In genomic region chr2:96164459-96165184, GRCh38 we compare ENCODE assay signal across 9 cellular contexts. TPM values are rescaled to one million over a fixed set of nuclear protein-coding genes. Genes with fewer than 3 reads are reported as not detected.
A peak's percentile ranks its signal among the peaks of the same experiment; 100 is the strongest.
DNase-seq lines count a peak whose midpoint lies in the region; ATAC-seq and TF ChIP-seq lines count a peak whose summit lies in the region.
"Had no signal": no experiment of that assay in that cellular context is flagged by ENCODE, and none has a peak within 500 bp of the region (broad histone marks: within the 10 kb centered on the region; RNA-seq: fewer than 3 reads in every experiment).

No MANE protein-coding gene starts in this region.

- no peaks in the 10 kb centered on the region for H3K4me1 ChIP-seq in SK-N-SH (ENCODE audit: control insufficient read depth in 1 of 2, insufficient read depth in 2 of 2, low read depth in 1 of 2, low read length in 1 of 2)

- H3K36me3 ChIP-seq in SK-N-SH (replicated peaks in 1 of 2; ENCODE audit: control insufficient read depth in 1 of 2, insufficient read depth in 2 of 2, low read length in 1 of 2), result no peaks in the 10 kb centered on the region
- H3K36me3 ChIP-seq: neutrophil had no signal

- peak overlapping the region; percentile 86 for H3K4me3 Mint-ChIP-seq in activated CD4-positive, alpha-beta T cell treated with anti-CD3 and anti-CD28 coated beads, Interleukin-2, amount 10 ng/mL, durations not matched to agents 24 days and 14 days

- ATAC-seq in SK-N-SH treated with all-trans-retinoic acid at 6 μM for 48 hours (no peak), HG03066 (IDR thresholded peaks at IDR 0.05; ENCODE audit: low read depth, unreplicated experiment) (peak; percentile 65)

- peaks cover 8% of the 10 kb centered on the region for H3K9me3 Mint-ChIP-seq in activated CD4-positive, alpha-beta T cell treated with anti-CD3 and anti-CD28 coated beads, Interleukin-2, amount 10 ng/mL, durations not matched to agents 24 days and 14 days

- WGBS in SK-N-SH (ENCODE audit: low lambda C conversion rate), result 90% methylated on average over 17 of the region's 18 CpGs

- H3K9me2 ChIP-seq in SK-N-SH, result no peaks in the 10 kb centered on the region

- H4K20me1 ChIP-seq in SK-N-SH (ENCODE audit: insufficient read depth), result no peaks in the 10 kb centered on the region

- H3K27me3 ChIP-seq in SK-N-SH (ENCODE audit: insufficient read depth), result no peaks in the 10 kb centered on the region
- H3K27me3 ChIP-seq: neutrophil had no signal

- peaks cover 52% of the 10 kb centered on the region for H3K4me1 Mint-ChIP-seq in activated CD4-positive, alpha-beta T cell treated with anti-CD3 and anti-CD28 coated beads, Interleukin-2, amount 10 ng/mL, durations not matched to agents 24 days and 14 days

- no peak overlapping the region for H3K4me2 ChIP-seq in SK-N-SH

- H3K27ac ChIP-seq in SK-N-SH (ENCODE audit: low read depth in 2 of 2, low read length in 1 of 2), result no peak overlapping the region
- peak overlapping the region; percentile 85 for H3K27ac ChIP-seq in temporal lobe (ENCODE audit: low read depth, low read length)
- H3K27ac ChIP-seq: neutrophil had no signal

- H3K9ac ChIP-seq in SK-N-SH, result no peak overlapping the region

- H3F3A ChIP-seq in SK-N-SH (replicated peaks; ENCODE audit: insufficient read depth), result peaks cover 8% of the 10 kb centered on the region

- no peak for TF ChIP-seq CTCF in SK-N-SH (IDR thresholded peaks at IDR 0.05)

- no peak overlapping the region for H3K4me3 ChIP-seq in SK-N-SH (ENCODE audit: low read depth in 2 of 2, low read length in 1 of 2)

- no peak overlapping the region for H2AFZ ChIP-seq in SK-N-SH (ENCODE audit: low read depth)

- no peaks in the 10 kb centered on the region for H3K79me2 ChIP-seq in SK-N-SH (ENCODE audit: insufficient read depth)

- DNase-seq in SK-N-SH, result no peak
- DNase-seq in activated CD4-positive, alpha-beta T cell treated with anti-CD3 and anti-CD28 coated beads, Interleukin-2, amount 10 ng/mL, durations not matched to agents 24 days and 14 days, result peak; percentile 88
- DNase-seq in iPS-NIHi11 (ENCODE audit: low spot score), result peak; percentile 64
- no peak for DNase-seq in RKO (ENCODE audit: low spot score)
- DNase-seq in NCI-H2171 (lab: John Stamatoyannopoulos, UW), result no peak

- peaks cover 10% of the 10 kb centered on the region for H3K36me3 Mint-ChIP-seq in activated CD4-positive, alpha-beta T cell treated with anti-CD3 and anti-CD28 coated beads, Interleukin-2, amount 10 ng/mL, durations not matched to agents 24 days and 14 days (ENCODE audit: low read depth)

- intact Hi-C loops in activated CD4-positive, alpha-beta T cell treated with anti-CD3 and anti-CD28 coated beads, Interleukin-2, amount 10 ng/mL, durations not matched to agents 24 days and 14 days (cut with micrococcal nuclease), result loop anchor here (5.0 kb wide), 1 partner anchor 323 kb away; no protein-coding TSS in a partner anchor

- TF ChIP-seq EP300 in SK-N-SH (IDR thresholded peaks at IDR 0.05; ENCODE audit: borderline replicate concordance in 1 of 2, low read depth in 1 of 2, low read length in 1 of 2), result no peak

- CTCF ChIA-PET in SK-N-SH (lab: Yijun Ruan, JAX), result interaction anchor here (1.0 to 3.0 kb wide), 3 partner anchors 10 to 142 kb away, joined by 4 to 15 read pairs (median 6); no protein-coding TSS in a partner anchor

- H3K9me3 ChIP-seq in SK-N-SH, result no peaks in the 10 kb centered on the region
- H3K9me3 ChIP-seq: neutrophil had no signal

- H3K27me3 Mint-ChIP-seq in activated CD4-positive, alpha-beta T cell treated with anti-CD3 and anti-CD28 coated beads, Interleukin-2, amount 10 ng/mL, durations not matched to agents 24 days and 14 days, result no peaks in the 10 kb centered on the region

- POLR2A ChIA-PET in SK-N-SH (lab: Yijun Ruan, JAX), result no interaction called here

- no peak for TF ChIP-seq RAD21 in SK-N-SH (IDR thresholded peaks at IDR 0.05; ENCODE audit: low read length)

- H3K27ac Mint-ChIP-seq in activated CD4-positive, alpha-beta T cell treated with anti-CD3 and anti-CD28 coated beads, Interleukin-2, amount 10 ng/mL, durations not matched to agents 24 days and 14 days, result peak overlapping the region; percentile 99

TF ChIP-seq in SK-N-SH, 30 proteins besides CTCF, POLR2A, EP300 and RAD21:
- TF ChIP-seq MAX (IDR thresholded peaks at IDR 0.05; ENCODE audit: low read depth), result no peak
- peak; percentile 32; the same call in 1 of the 2 replicates for TF ChIP-seq USF1 (IDR thresholded peaks at IDR 0.05; ENCODE audit: borderline replicate concordance, low read depth)

TF ChIP-seq in SK-N-SH treated with all-trans-retinoic acid at 6 μM for 48 hours, 23 proteins besides CTCF, POLR2A, EP300 and RAD21:
- TF ChIP-seq ESRRG (CRISPR knock-in tag; IDR thresholded peaks at IDR 0.05) (no peak), BACH2 (CRISPR knock-in tag; IDR thresholded peaks at IDR 0.05; ENCODE audit: borderline replicate concordance) (no peak), PPARA (CRISPR knock-in tag; IDR thresholded peaks at IDR 0.05; ENCODE audit: borderline replicate concordance) (no peak), ZNF70 (CRISPR knock-in tag; IDR thresholded peaks at IDR 0.05) (no peak), SNAI2 (CRISPR knock-in tag; IDR thresholded peaks at IDR 0.05) (no peak)

RNA-seq across cellular contexts. Expression of gene DUSP2, which starts 19.4 kb away (rescaled TPM):
- 0.79 and 1.2 TPM in 2 replicates for polyA plus RNA-seq in SK-N-SH (2012; rRNA removed)
- polyA plus RNA-seq in SK-N-SH (2012; cell fraction: cytosol; rRNA removed), result 0.14 and 0.38 TPM in 2 replicates
- polyA plus RNA-seq in SK-N-SH (2012; cell fraction: nucleus; rRNA removed), result 6.4 and 7.5 TPM in 2 replicates
- 436 and 445 TPM in 2 replicates for total RNA-seq in activated CD4-positive, alpha-beta T cell treated with anti-CD3 and anti-CD28 coated beads, Interleukin-2, amount 10 ng/mL, durations not matched to agents 24 days and 14 days
- total RNA-seq in temporal lobe, result 4.2 TPM

RNA-seq across cellular contexts. Expression of gene ASTL, which starts 26.3 kb away (rescaled TPM):
- not detected in 2 replicates for polyA plus RNA-seq in SK-N-SH (2012; rRNA removed)
- polyA plus RNA-seq in SK-N-SH (2012; cell fraction: cytosol; rRNA removed), result not detected in 2 replicates
- polyA plus RNA-seq in SK-N-SH (2012; cell fraction: nucleus; rRNA removed), result not detected in 2 replicates
- total RNA-seq in activated CD4-positive, alpha-beta T cell treated with anti-CD3 and anti-CD28 coated beads, Interleukin-2, amount 10 ng/mL, durations not matched to agents 24 days and 14 days, result 2.4 and 3.4 TPM in 2 replicates
- not detected for total RNA-seq in temporal lobe

RNA-seq across cellular contexts. Expression of gene STARD7, which starts 44.0 kb away (rescaled TPM):
- 36.1 and 45.8 TPM in 2 replicates for polyA plus RNA-seq in SK-N-SH (2012; rRNA removed)
- 51.1 and 53.2 TPM in 2 replicates for polyA plus RNA-seq in SK-N-SH (2012; cell fraction: cytosol; rRNA removed)
- 32.7 and 48.4 TPM in 2 replicates for polyA plus RNA-seq in SK-N-SH (2012; cell fraction: nucleus; rRNA removed)
- total RNA-seq in activated CD4-positive, alpha-beta T cell treated with anti-CD3 and anti-CD28 coated beads, Interleukin-2, amount 10 ng/mL, durations not matched to agents 24 days and 14 days, result 212 and 217 TPM in 2 replicates
- 115 TPM for total RNA-seq in temporal lobe

RNA-seq across cellular contexts. Expression of gene ADRA2B, which starts 48.3 kb away (rescaled TPM):
- polyA plus RNA-seq in SK-N-SH (2012; rRNA removed), result not detected in 2 replicates
- polyA plus RNA-seq in SK-N-SH (2012; cell fraction: cytosol; rRNA removed), result not detected in 2 replicates
- polyA plus RNA-seq in SK-N-SH (2012; cell fraction: nucleus; rRNA removed), result 0.06 and 0.15 TPM in 2 replicates
- total RNA-seq in activated CD4-positive, alpha-beta T cell treated with anti-CD3 and anti-CD28 coated beads, Interleukin-2, amount 10 ng/mL, durations not matched to agents 24 days and 14 days, result 0.21 TPM in 2 replicates
- not detected for total RNA-seq in temporal lobe

Comparison
In these comparisons a context has a peak if more than half of its experiments do, and no peak if none do; other contexts are left out.
1. DNase-seq: peak in activated CD4-positive, alpha-beta T cell treated with anti-CD3 and anti-CD28 coated beads, Interleukin-2, amount 10 ng/mL, durations not matched to agents 24 days and 14 days (single experiment) and iPS-NIHi11 (single experiment); none in SK-N-SH (single experiment), RKO (single experiment) and NCI-H2171 (single experiment).
2. RNA of gene DUSP2, which starts 19.4 kb away (total RNA-seq): 436 to 445 TPM in activated CD4-positive, alpha-beta T cell treated with anti-CD3 and anti-CD28 coated beads, Interleukin-2, amount 10 ng/mL, durations not matched to agents 24 days and 14 days; 4.2 TPM in temporal lobe (single experiment); every median in the first group is over 10 times any median in the second.